ENCODE assay signal across 25 cellular contexts in genomic region chr1:110982320-110982719, GRCh38.
"Had no signal": no experiment of that assay in that cellular context is flagged by ENCODE, and none has a peak within 500 bp of the region (broad histone marks: within the 10 kb centered on the region; RNA-seq: fewer than 3 reads in every experiment).

No MANE protein-coding gene starts in this region.

- H3K27ac Mint-ChIP-seq: activated B cell treated with CpG ODN at 0.5 μM for 24 hours; activated naive CD4-positive, alpha-beta T cell treated with anti-CD3 and anti-CD28 coated beads, Interleukin-2, amount 10 ng/mL, durations not matched to agents 7 days and 5 days; activated T-cell treated with anti-CD3 and anti-CD28 coated beads, Interleukin-2, amount 50 U/mL, for 72 hours; nephron progenitor cell; progenitor cell of endocrine pancreas; stimulated activated naive CD8-positive, alpha-beta T cell treated with anti-CD3 and anti-CD28 coated beads, Interleukin-15, Interleukin-2, amounts not matched to agents 100 ng/mL and 50 ng/mL, for 24 hours; type B pancreatic cell had no signal

- DNase-seq: activated B cell treated with CpG ODN at 0.5 μM for 24 hours; activated CD4-positive, alpha-beta T cell treated with anti-CD3 and anti-CD28 coated beads, Interleukin-2, amount 50 U/mL, for 4 hours; activated effector memory CD4-positive, alpha-beta T cell treated with Interleukin-2 at 50 U/mL for 16 hours; activated naive CD4-positive, alpha-beta T cell treated with anti-CD3 and anti-CD28 coated beads, Interleukin-2, amount 10 ng/mL, durations not matched to agents 7 days and 5 days; activated T-cell treated with anti-CD3 and anti-CD28 coated beads for 4 hours; activated T-cell treated with anti-CD3 and anti-CD28 coated beads, Interleukin-2, amount 50 U/mL, for 72 hours; dermis blood vessel endothelial cell; effector CD4-positive, alpha-beta T cell; esophagus squamous epithelium; left lung; lower lobe of right lung; mesenchymal stem cell; nephron progenitor cell; ovary; right lobe of liver; SK-N-SH; stimulated activated CD4-positive, alpha-beta T cell treated with anti-CD3 and anti-CD28 coated beads, Interleukin-2, amount 100 ng/mL, for 48 hours; substantia nigra; SW 1271 had no signal

- H3K4me3 Mint-ChIP-seq: activated B cell treated with CpG ODN at 0.5 μM for 24 hours; activated naive CD4-positive, alpha-beta T cell treated with anti-CD3 and anti-CD28 coated beads, Interleukin-2, amount 10 ng/mL, durations not matched to agents 7 days and 5 days; activated T-cell treated with anti-CD3 and anti-CD28 coated beads, Interleukin-2, amount 50 U/mL, for 72 hours; nephron progenitor cell; stimulated activated naive CD8-positive, alpha-beta T cell treated with anti-CD3 and anti-CD28 coated beads, Interleukin-15, Interleukin-2, amounts not matched to agents 100 ng/mL and 50 ng/mL, for 24 hours; type B pancreatic cell had no signal

- H3K36me3 Mint-ChIP-seq: type B pancreatic cell had no signal

- H3K27me3 ChIP-seq: breast epithelium, ovary, vagina had no signal

- H3K36me3 ChIP-seq: breast epithelium, esophagus squamous epithelium, left lung, lower lobe of right lung, ovary, right lobe of liver, vagina had no signal

- H3K27ac ChIP-seq: breast epithelium, epithelial cell of prostate, esophagus squamous epithelium, left lung, lower lobe of right lung, ovary, right lobe of liver, vagina had no signal

- H3K4me1 Mint-ChIP-seq: nephron progenitor cell had no signal

- H3K4me3 ChIP-seq: breast epithelium, esophagus squamous epithelium, left lung, lower lobe of right lung, ovary, right lobe of liver, vagina had no signal

- ATAC-seq: left lung, right lobe of liver had no signal

- H3K9me3 ChIP-seq: lower lobe of right lung, ovary, right lobe of liver, SK-N-SH, vagina had no signal

- H3K4me1 ChIP-seq: breast epithelium, esophagus squamous epithelium, left lung, lower lobe of right lung, right lobe of liver, vagina had no signal
